ENCODE assay signal across 1 cellular context in the genomic region with DNA sequence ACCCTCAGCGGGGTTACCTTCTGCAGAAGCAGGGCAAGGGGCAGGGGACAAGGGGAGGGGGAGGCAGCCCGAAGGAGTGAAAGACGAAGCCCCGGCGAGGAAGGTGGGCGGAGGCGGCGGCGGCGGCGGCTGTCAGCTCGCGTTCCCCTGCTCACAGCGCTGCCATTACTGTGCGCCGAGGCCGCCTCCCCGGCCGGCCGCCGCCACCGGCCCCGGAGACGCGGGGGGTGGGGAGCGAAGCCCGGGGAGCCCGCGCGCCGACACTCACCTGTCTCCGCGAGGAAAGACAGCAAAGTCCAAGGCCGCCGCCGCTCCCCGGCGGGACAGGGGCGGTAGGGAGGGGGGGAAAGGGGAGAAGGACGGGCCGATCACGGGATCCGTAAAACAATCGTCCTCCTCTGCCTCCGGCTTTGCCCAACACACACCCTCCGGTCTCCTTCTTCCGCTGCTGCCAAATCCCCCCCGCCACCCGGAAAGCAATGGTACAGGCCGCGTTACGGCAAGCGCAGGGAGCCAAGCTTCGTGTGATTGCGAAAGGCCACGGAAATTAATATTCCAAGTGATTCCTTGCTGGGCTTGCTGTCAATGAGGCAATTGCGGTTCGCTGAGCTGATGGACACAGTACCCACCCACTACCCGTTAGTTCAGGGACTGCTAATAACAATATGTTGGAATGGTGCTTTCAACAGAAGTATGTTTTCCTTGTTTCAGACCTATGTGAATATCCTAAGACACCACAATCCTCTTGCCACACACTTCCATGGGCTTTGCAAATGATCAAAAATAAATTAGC.
TF ChIP-seq lines count a peak whose summit lies in the region.

A gene (minus strand): TSS at position 180 of the 793 bp plus-strand sequence. CDS start 19,024 bp downstream, outside the sequence.

TF ChIP-seq in K562, 482 proteins besides CTCF, POLR2A, EP300 and RAD21 (continued from another document):
- TF ChIP-seq RNF2 (IDR thresholded peaks at IDR 0.05) (peak; percentile 72; the same call in 1 of the 2 replicates), CEBPB (tag; IDR thresholded peaks at IDR 0.05) (peak; percentile 100), RCOR1 (IDR thresholded peaks at IDR 0.05; ENCODE audit: borderline replicate concordance in 1 of 2, low read depth in 2 of 2, low read length in 2 of 2) (peak in 1 of 2 experiments; percentile 58; a peak in 1 of 4 replicates), ZNF143 (CRISPR knock-in tag; IDR thresholded peaks at IDR 0.05) (no peak), ZNF224 (CRISPR knock-in tag; IDR thresholded peaks at IDR 0.05) (no peak), MTA1 (IDR thresholded peaks at IDR 0.05; ENCODE audit: borderline replicate concordance) (no peak), GABPB1 (CRISPR knock-in tag; IDR thresholded peaks at IDR 0.05) (peak; percentile 49; the same call in 1 of the 2 replicates), TCF7 (IDR thresholded peaks at IDR 0.05; ENCODE audit: borderline replicate concordance) (0 out of 2 replicates have a peak, but pooled peaks have one; percentile 28), ZNF644 (tag; IDR thresholded peaks at IDR 0.05; ENCODE audit: low read depth) (peak; percentile 65; the same call in 1 of the 2 replicates), NFRKB (IDR thresholded peaks at IDR 0.05; ENCODE audit: low read depth) (peak; percentile 56; the same call in 1 of the 2 replicates)
- TF ChIP-seq, protein P1, sequence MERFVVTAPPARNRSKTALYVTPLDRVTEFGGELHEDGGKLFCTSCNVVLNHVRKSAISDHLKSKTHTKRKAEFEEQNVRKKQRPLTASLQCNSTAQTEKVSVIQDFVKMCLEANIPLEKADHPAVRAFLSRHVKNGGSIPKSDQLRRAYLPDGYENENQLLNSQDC (CRISPR knock-in tag; IDR thresholded peaks at IDR 0.05) = no peak
- TF ChIP-seq, protein P2, sequence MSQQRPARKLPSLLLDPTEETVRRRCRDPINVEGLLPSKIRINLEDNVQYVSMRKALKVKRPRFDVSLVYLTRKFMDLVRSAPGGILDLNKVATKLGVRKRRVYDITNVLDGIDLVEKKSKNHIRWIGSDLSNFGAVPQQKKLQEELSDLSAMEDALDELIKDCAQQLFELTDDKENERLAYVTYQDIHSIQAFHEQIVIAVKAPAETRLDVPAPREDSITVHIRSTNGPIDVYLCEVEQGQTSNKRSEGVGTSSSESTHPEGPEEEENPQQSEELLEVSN (IDR thresholded peaks at IDR 0.05; ENCODE audit: borderline replicate concordance in 1 of 2, extremely low read depth in 1 of 2, insufficient read depth in 1 of 2, insufficient read length in 1 of 2, low read depth in 1 of 2, low read length in 1 of 2, poor library complexity in 1 of 2, severe bottlenecking in 1 of 2) = peak in 1 of 2 experiments; percentile 5
- TF ChIP-seq, protein P3, sequence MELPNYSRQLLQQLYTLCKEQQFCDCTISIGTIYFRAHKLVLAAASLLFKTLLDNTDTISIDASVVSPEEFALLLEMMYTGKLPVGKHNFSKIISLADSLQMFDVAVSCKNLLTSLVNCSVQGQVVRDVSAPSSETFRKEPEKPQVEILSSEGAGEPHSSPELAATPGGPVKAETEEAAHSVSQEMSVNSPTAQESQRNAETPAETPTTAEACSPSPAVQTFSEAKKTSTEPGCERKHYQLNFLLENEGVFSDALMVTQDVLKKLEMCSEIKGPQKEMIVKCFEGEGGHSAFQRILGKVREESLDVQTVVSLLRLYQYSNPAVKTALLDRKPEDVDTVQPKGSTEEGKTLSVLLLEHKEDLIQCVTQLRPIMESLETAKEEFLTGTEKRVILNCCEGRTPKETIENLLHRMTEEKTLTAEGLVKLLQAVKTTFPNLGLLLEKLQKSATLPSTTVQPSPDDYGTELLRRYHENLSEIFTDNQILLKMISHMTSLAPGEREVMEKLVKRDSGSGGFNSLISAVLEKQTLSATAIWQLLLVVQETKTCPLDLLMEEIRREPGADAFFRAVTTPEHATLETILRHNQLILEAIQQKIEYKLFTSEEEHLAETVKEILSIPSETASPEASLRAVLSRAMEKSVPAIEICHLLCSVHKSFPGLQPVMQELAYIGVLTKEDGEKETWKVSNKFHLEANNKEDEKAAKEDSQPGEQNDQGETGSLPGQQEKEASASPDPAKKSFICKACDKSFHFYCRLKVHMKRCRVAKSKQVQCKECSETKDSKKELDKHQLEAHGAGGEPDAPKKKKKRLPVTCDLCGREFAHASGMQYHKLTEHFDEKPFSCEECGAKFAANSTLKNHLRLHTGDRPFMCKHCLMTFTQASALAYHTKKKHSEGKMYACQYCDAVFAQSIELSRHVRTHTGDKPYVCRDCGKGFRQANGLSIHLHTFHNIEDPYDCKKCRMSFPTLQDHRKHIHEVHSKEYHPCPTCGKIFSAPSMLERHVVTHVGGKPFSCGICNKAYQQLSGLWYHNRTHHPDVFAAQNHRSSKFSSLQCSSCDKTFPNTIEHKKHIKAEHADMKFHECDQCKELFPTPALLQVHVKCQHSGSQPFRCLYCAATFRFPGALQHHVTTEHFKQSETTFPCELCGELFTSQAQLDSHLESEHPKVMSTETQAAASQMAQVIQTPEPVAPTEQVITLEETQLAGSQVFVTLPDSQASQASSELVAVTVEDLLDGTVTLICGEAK (IDR thresholded peaks at IDR 0.05) = peak; percentile 62
- TF ChIP-seq, protein P3 (CRISPR knock-in tag; IDR thresholded peaks at IDR 0.05) = no peak
- TF ChIP-seq, protein P4, sequence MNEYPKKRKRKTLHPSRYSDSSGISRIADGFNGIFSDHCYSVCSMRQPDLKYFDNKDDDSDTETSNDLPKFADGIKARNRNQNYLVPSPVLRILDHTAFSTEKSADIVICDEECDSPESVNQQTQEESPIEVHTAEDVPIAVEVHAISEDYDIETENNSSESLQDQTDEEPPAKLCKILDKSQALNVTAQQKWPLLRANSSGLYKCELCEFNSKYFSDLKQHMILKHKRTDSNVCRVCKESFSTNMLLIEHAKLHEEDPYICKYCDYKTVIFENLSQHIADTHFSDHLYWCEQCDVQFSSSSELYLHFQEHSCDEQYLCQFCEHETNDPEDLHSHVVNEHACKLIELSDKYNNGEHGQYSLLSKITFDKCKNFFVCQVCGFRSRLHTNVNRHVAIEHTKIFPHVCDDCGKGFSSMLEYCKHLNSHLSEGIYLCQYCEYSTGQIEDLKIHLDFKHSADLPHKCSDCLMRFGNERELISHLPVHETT (CRISPR knock-in tag; conservative IDR thresholded peaks at IDR 0.05 in 1 of 2, IDR thresholded peaks at IDR 0.05 in 1 of 2) = peak in 1 of 2 experiments; percentile 78; a peak in 2 of 4 replicates
